Comparison of ENCODE assay signal across 1 cellular context in the genomic region with DNA sequence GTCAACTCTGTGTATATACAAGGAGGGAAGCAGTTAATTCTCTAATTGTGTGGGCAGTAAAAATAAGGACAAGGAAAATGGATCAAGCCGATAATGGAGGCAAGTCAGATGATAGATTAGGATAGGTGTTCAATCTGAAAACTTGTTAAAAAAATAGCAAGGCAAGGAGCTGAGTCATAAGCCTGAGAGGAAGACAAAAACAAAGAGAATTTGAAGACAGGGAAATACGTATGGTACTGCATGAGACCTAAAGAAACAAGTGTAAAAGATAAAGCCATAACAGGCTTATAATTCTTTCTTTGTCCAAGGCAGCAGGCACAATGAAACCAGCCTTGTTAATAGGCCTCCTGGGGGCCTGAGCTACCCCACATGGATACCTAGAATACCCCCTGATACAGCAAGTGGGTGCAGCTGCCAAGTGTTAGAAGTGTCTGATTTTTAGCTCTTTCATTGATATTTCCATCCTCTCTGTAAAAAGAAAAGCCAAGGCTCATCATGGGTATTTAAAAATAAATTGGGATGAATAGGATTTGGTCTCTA.
TF ChIP-seq lines count a peak whose summit lies in the region.

No MANE protein-coding gene starts in this region.

TF ChIP-seq in GM23338, 12 proteins besides CTCF, POLR2A, EP300 and RAD21 (continued from another document):
- TF ChIP-seq, protein P1, sequence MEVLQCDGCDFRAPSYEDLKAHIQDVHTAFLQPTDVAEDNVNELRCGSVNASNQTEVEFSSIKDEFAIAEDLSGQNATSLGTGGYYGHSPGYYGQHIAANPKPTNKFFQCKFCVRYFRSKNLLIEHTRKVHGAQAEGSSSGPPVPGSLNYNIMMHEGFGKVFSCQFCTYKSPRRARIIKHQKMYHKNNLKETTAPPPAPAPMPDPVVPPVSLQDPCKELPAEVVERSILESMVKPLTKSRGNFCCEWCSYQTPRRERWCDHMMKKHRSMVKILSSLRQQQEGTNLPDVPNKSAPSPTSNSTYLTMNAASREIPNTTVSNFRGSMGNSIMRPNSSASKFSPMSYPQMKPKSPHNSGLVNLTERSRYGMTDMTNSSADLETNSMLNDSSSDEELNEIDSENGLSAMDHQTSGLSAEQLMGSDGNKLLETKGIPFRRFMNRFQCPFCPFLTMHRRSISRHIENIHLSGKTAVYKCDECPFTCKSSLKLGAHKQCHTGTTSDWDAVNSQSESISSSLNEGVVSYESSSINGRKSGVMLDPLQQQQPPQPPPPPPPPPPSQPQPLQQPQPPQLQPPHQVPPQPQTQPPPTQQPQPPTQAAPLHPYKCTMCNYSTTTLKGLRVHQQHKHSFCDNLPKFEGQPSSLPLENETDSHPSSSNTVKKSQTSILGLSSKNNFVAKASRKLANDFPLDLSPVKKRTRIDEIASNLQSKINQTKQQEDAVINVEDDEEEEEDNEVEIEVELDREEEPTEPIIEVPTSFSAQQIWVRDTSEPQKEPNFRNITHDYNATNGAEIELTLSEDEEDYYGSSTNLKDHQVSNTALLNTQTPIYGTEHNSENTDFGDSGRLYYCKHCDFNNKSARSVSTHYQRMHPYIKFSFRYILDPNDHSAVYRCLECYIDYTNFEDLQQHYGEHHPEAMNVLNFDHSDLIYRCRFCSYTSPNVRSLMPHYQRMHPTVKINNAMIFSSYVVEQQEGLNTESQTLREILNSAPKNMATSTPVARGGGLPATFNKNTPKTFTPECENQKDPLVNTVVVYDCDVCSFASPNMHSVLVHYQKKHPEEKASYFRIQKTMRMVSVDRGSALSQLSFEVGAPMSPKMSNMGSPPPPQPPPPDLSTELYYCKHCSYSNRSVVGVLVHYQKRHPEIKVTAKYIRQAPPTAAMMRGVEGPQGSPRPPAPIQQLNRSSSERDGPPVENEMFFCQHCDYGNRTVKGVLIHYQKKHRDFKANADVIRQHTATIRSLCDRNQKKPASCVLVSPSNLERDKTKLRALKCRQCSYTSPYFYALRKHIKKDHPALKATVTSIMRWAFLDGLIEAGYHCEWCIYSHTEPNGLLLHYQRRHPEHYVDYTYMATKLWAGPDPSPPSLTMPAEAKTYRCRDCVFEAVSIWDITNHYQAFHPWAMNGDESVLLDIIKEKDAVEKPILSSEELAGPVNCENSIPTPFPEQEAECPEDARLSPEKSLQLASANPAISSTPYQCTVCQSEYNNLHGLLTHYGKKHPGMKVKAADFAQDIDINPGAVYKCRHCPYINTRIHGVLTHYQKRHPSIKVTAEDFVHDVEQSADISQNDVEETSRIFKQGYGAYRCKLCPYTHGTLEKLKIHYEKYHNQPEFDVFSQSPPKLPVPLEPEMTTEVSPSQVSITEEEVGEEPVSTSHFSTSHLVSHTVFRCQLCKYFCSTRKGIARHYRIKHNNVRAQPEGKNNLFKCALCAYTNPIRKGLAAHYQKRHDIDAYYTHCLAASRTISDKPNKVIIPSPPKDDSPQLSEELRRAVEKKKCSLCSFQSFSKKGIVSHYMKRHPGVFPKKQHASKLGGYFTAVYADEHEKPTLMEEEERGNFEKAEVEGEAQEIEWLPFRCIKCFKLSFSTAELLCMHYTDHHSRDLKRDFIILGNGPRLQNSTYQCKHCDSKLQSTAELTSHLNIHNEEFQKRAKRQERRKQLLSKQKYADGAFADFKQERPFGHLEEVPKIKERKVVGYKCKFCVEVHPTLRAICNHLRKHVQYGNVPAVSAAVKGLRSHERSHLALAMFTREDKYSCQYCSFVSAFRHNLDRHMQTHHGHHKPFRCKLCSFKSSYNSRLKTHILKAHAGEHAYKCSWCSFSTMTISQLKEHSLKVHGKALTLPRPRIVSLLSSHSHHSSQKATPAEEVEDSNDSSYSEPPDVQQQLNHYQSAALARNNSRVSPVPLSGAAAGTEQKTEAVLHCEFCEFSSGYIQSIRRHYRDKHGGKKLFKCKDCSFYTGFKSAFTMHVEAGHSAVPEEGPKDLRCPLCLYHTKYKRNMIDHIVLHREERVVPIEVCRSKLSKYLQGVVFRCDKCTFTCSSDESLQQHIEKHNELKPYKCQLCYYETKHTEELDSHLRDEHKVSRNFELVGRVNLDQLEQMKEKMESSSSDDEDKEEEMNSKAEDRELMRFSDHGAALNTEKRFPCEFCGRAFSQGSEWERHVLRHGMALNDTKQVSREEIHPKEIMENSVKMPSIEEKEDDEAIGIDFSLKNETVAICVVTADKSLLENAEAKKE (CRISPR knock-in tag; IDR thresholded peaks at IDR 0.05) = no peak
- TF ChIP-seq, protein P2, sequence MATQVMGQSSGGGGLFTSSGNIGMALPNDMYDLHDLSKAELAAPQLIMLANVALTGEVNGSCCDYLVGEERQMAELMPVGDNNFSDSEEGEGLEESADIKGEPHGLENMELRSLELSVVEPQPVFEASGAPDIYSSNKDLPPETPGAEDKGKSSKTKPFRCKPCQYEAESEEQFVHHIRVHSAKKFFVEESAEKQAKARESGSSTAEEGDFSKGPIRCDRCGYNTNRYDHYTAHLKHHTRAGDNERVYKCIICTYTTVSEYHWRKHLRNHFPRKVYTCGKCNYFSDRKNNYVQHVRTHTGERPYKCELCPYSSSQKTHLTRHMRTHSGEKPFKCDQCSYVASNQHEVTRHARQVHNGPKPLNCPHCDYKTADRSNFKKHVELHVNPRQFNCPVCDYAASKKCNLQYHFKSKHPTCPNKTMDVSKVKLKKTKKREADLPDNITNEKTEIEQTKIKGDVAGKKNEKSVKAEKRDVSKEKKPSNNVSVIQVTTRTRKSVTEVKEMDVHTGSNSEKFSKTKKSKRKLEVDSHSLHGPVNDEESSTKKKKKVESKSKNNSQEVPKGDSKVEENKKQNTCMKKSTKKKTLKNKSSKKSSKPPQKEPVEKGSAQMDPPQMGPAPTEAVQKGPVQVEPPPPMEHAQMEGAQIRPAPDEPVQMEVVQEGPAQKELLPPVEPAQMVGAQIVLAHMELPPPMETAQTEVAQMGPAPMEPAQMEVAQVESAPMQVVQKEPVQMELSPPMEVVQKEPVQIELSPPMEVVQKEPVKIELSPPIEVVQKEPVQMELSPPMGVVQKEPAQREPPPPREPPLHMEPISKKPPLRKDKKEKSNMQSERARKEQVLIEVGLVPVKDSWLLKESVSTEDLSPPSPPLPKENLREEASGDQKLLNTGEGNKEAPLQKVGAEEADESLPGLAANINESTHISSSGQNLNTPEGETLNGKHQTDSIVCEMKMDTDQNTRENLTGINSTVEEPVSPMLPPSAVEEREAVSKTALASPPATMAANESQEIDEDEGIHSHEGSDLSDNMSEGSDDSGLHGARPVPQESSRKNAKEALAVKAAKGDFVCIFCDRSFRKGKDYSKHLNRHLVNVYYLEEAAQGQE (IDR thresholded peaks at IDR 0.05; ENCODE audit: unreplicated experiment) = no peak
- TF ChIP-seq, protein P3, sequence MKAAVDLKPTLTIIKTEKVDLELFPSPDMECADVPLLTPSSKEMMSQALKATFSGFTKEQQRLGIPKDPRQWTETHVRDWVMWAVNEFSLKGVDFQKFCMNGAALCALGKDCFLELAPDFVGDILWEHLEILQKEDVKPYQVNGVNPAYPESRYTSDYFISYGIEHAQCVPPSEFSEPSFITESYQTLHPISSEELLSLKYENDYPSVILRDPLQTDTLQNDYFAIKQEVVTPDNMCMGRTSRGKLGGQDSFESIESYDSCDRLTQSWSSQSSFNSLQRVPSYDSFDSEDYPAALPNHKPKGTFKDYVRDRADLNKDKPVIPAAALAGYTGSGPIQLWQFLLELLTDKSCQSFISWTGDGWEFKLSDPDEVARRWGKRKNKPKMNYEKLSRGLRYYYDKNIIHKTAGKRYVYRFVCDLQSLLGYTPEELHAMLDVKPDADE (IDR thresholded peaks at IDR 0.05) = no peak
- TF ChIP-seq POLR2AphosphoS5 (IDR thresholded peaks at IDR 0.05; ENCODE audit: low read depth) (no peak), CREB1 (CRISPR knock-in tag; IDR thresholded peaks at IDR 0.05; ENCODE audit: low read depth) (no peak), EZH2 (IDR thresholded peaks at IDR 0.05; ENCODE audit: low read depth, unreplicated experiment) (no peak), JUNB (IDR thresholded peaks at IDR 0.05; ENCODE audit: unreplicated experiment) (no peak), NANOG (IDR thresholded peaks at IDR 0.05; ENCODE audit: borderline replicate concordance) (no peak)
